11 cellular contexts compared by ENCODE assay signal in the genomic region with DNA sequence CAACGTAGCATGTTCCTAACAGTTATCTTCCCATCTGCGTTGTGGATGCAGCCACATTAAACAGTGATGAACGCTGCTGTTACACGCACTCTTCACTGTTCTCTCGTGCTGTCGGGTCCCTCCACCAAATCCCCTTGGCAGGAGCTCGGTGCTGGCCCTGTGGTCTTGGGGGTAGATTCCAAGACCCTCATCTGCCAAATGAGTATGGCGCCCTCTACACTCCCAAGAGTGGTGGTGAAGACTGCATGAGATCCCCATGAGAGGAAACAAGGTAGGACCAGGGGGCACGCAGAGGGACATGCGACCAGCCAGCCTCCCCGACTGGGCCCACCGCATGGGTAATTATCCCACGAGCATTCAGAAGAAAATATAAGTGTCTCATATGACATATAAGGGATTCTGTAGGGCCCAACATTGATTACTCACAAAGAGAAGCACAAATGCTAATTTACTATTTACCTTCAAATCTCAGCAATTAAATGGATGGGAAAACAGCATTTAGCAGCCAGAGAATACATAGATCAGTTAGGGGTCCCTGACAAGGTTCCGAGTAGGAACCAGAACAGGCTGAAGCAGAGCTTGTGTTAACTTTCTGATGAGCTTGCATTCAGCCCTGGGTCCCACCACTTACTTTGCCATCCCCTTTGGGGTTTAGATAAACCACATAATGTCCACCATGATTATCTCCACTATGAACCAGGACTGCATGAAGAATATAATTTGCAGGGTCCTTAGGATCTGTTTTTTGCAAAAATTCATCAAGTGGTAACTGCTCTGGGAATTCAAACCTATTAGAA. TPM values are rescaled to one million over a fixed set of nuclear protein-coding genes. Genes with fewer than 3 reads are reported as not detected.
DNase-seq lines count a peak whose midpoint lies in the region; TF ChIP-seq lines count a peak whose summit lies in the region.
"Had no signal": no experiment of that assay in that cellular context is flagged by ENCODE, and none has a peak within 500 bp of the region (broad histone marks: within the 10 kb centered on the region; RNA-seq: fewer than 3 reads in every experiment).

No MANE protein-coding gene starts in this region.

- intact Hi-C loops in posterior vena cava (cut with DNase I): no loop called here

- peaks cover 88% of the 10 kb centered on the region for H3K36me3 ChIP-seq in brain microvascular endothelial cell (replicated peaks)

- in situ Hi-C loops in brain microvascular endothelial cell (cut with HindIII; ENCODE audit: low pct_ligation_motif_present, low sequenced_read_pairs): no loop called here

- DNase-seq in D341Med (ENCODE audit: low spot score): peak; percentile 53
- DNase-seq in HFF-Myc (ENCODE audit: extremely low read depth, low read depth): no peak
- no peak for DNase-seq in brain microvascular endothelial cell
- DNase-seq in mesenteric fat pad (ENCODE audit: low spot score): peak; percentile 79
- no peak for DNase-seq in effector CD8-positive, alpha-beta T cell (lab: John Stamatoyannopoulos, UW)
- no peak for DNase-seq in posterior vena cava (ENCODE audit: low spot score)
- DNase-seq in NK-92 treated with Interleukin-12 subunit alpha and Interleukin-12 subunit beta, amount 100 ng/mL, for 24 hours (lab: John Stamatoyannopoulos, UW): no peak
- DNase-seq: anterior cingulate cortex had no signal

- no peaks in the 10 kb centered on the region for H3K27me3 ChIP-seq in brain microvascular endothelial cell (replicated peaks)

- TF ChIP-seq CTCF in HFF-Myc (IDR thresholded peaks at IDR 0.05; ENCODE audit: low read depth, low read length, missing control alignments) (peak; percentile 36), brain microvascular endothelial cell (IDR thresholded peaks at IDR 0.05; ENCODE audit: low read depth, low read length, missing control alignments) (peak; percentile 59)

- H3K4me3 ChIP-seq in HFF-Myc (replicated peaks; ENCODE audit: low read depth, low read length) (no peak overlapping the region), brain microvascular endothelial cell (ENCODE audit: low read depth, low read length) (no peak overlapping the region)
- H3K4me3 ChIP-seq: HAP-1 had no signal

- H3K27ac ChIP-seq in brain microvascular endothelial cell: no peak overlapping the region

RNA-seq across cellular contexts. Expression of gene LITAFD, which starts 23.8 kb away (rescaled TPM):
- not detected for total RNA-seq in mesenteric fat pad
- total RNA-seq in posterior vena cava: not detected
- total RNA-seq: naive thymus-derived CD4-positive, alpha-beta T cell; T-helper 2 cell treated with Interferon-gamma antibody and Interleukin-4, amounts not matched to agents 100 ng/mL and 5 ng/mL, for 36 hours had no signal

RNA-seq across cellular contexts. Expression of gene CARHSP1, which starts 37.2 kb away (rescaled TPM):
- total RNA-seq in mesenteric fat pad: 90.0 TPM
- 10 to 100 TPM; 39.8 to 44.0 TPM for total RNA-seq in posterior vena cava

RNA-seq across cellular contexts. Expression of gene USP7, which starts 57.7 kb away (rescaled TPM):
- total RNA-seq in mesenteric fat pad (95.5 TPM), posterior vena cava (10 to 100 TPM; 72.2 to 82.7 TPM)

Comparison
In these comparisons a context has a peak if more than half of its experiments do, and no peak if none do; other contexts are left out.
1. DNase-seq: peak in D341Med (single experiment) and mesenteric fat pad (single experiment); none in HFF-Myc (single experiment), brain microvascular endothelial cell (single experiment), effector CD8-positive, alpha-beta T cell (single experiment), posterior vena cava (single experiment) and NK-92 treated with Interleukin-12 subunit alpha and Interleukin-12 subunit beta, amount 100 ng/mL, for 24 hours (single experiment).